ENCODE assay signal across 2 cellular contexts in genomic region chr2:133378386-133378785, GRCh38.
TF ChIP-seq lines count a peak whose summit lies in the region.

No MANE protein-coding gene starts in this region.

TF ChIP-seq in HEK293, 187 proteins besides CTCF, POLR2A, EP300 and RAD21:
- TF ChIP-seq EGR2 (tag by site-specific recombination; IDR thresholded peaks at IDR 0.05; ENCODE audit: low read depth): 0 out of 2 replicates have a peak, but pooled peaks have one; percentile 26
- no peak for TF ChIP-seq ZNF555 (tag by site-specific recombination; conservative IDR thresholded peaks at IDR 0.05)
- TF ChIP-seq SCRT2 (tag by site-specific recombination; IDR thresholded peaks at IDR 0.05): peak; percentile 48; the same call in 1 of the 2 replicates
TF ChIP-seq in HEK293: peak in this region for 2.

TF ChIP-seq in IMR-90, 13 proteins besides CTCF, POLR2A, EP300 and RAD21:
- TF ChIP-seq SMC3 (IDR thresholded peaks at IDR 0.05; ENCODE audit: low read depth, low read length): no peak
TF ChIP-seq in IMR-90: peak in this region for 0.
